7 cellular contexts compared by ENCODE assay signal in the genomic region with DNA sequence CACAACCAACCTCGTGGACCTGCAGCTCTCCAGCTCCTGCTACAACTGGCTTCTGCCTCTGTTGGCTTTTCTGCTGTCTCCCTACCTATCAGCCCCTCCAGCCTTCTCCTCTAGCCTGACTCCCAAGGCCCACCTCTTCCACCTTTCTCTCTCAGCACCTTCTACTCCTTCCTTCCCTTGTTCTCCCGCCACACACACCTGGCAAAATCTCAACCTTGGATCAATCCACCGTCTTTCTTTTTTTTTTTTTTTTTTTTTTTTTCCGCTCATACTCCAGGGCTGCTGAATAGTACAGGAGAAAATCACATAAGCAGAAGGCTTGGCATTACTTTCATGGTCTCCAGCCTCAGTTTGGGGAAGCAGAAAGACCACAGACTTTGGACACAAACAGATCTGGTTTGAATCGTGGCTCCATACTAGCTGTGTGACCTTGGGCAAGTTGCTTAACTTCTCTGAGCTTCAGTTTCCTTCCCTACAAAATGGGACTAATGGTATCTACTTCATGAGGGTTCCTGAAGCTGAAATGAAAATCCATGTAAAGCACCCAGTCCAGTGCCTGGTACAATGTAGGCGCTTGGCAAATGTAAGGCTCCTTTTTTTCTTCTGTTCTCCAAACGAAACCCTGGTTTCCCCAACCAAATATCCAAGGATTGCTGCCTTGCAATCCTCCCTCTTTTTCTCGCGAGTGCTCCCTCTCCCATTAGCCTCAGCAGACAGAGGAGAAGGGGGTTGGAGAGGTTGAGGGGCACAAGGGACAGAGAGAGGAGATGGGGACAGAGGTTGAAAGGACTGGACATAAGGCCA. TPM values are rescaled to one million over a fixed set of nuclear protein-coding genes. Genes with fewer than 3 reads are reported as not detected.
A peak's percentile ranks its signal among the peaks of the same experiment; 100 is the strongest.
DNase-seq lines count a peak whose midpoint lies in the region; ATAC-seq lines count a peak whose summit lies in the region.

No MANE protein-coding gene starts in this region.

- no peak overlapping the region for H3K27ac ChIP-seq in HUES64 (ENCODE audit: low read depth, low read length)

- WGBS in HUES64, result 67% methylated on average over 6 of the region's 9 CpGs

- no peak for ATAC-seq in stimulated activated memory B cell treated with anti-CD40 and anti-IgM and Interleukin-4, amounts not matched to agents 10 μg/mL and 1 μg/mL and 100 μg/mL, for 72 hours

- H3K9me3 ChIP-seq in HUES64 (ENCODE audit: insufficient read depth, low read depth, low read length) (no peaks in the 10 kb centered on the region), adipocyte (ENCODE audit: control insufficient read depth, low read length) (no peaks in the 10 kb centered on the region)

- peak overlapping the region; percentile 79 for H3K4me3 ChIP-seq in HUES64 (ENCODE audit: low read length)
- peak overlapping the region; percentile 80 for H3K4me3 ChIP-seq in adipocyte (ENCODE audit: low read length)

- no peaks in the 10 kb centered on the region for H3K36me3 Mint-ChIP-seq in stimulated activated memory B cell treated with anti-CD40 and anti-IgM and Interleukin-4, amounts not matched to agents 10 μg/mL and 1 μg/mL and 100 μg/mL, for 72 hours

- peaks cover 59% of the 10 kb centered on the region for H3K27me3 Mint-ChIP-seq in stimulated activated memory B cell treated with anti-CD40 and anti-IgM and Interleukin-4, amounts not matched to agents 10 μg/mL and 1 μg/mL and 100 μg/mL, for 72 hours

- H3K9me3 Mint-ChIP-seq in stimulated activated memory B cell treated with anti-CD40 and anti-IgM and Interleukin-4, amounts not matched to agents 10 μg/mL and 1 μg/mL and 100 μg/mL, for 72 hours, result peaks cover 3% of the 10 kb centered on the region

- peaks cover 14% of the 10 kb centered on the region; the same call in 1 of the 2 replicates for H3K4me1 ChIP-seq in HUES64 (ENCODE audit: insufficient read depth, low read length)
- H3K4me1 ChIP-seq in adipocyte (ENCODE audit: control insufficient read depth, insufficient read depth, low read length), result peaks cover 29% of the 10 kb centered on the region

- H3K4me1 Mint-ChIP-seq in stimulated activated memory B cell treated with anti-CD40 and anti-IgM and Interleukin-4, amounts not matched to agents 10 μg/mL and 1 μg/mL and 100 μg/mL, for 72 hours, result peaks cover 5% of the 10 kb centered on the region

- H3K4me3 Mint-ChIP-seq in stimulated activated memory B cell treated with anti-CD40 and anti-IgM and Interleukin-4, amounts not matched to agents 10 μg/mL and 1 μg/mL and 100 μg/mL, for 72 hours, result peak overlapping the region; percentile 73

- H3K9ac ChIP-seq in HUES64 (ENCODE audit: low read depth, low read length), result peak overlapping the region; percentile 76
- H3K9ac ChIP-seq in adipocyte (ENCODE audit: low read length), result peak overlapping the region; percentile 87

- H3K27me3 ChIP-seq in HUES64 (ENCODE audit: insufficient read depth, low read length) (no peaks in the 10 kb centered on the region), adipocyte (replicated peaks; ENCODE audit: control insufficient read depth, insufficient read depth, low read length) (peaks cover 4% of the 10 kb centered on the region)

- H3K27ac Mint-ChIP-seq in stimulated activated memory B cell treated with anti-CD40 and anti-IgM and Interleukin-4, amounts not matched to agents 10 μg/mL and 1 μg/mL and 100 μg/mL, for 72 hours, result no peak overlapping the region

- H3K36me3 ChIP-seq in HUES64 (ENCODE audit: insufficient read depth, low read length) (no peaks in the 10 kb centered on the region; the same call in 1 of the 2 replicates), adipocyte (ENCODE audit: control insufficient read depth, insufficient read depth, low read length, severe bottlenecking) (no peaks in the 10 kb centered on the region)

- DNase-seq in adipocyte (ENCODE audit: low read depth) (no peak), iris pigment epithelial cell (ENCODE audit: low read depth) (peak; percentile 22), NCI-H2081 treated with DMSO at 0.1 percent for 48 hours (lab: John Stamatoyannopoulos, UW) (no peak), activated gamma-delta T cell treated with Interleukin-2 at 50 U/mL for 16 hours (no peak), NCI-H2196 treated with DMSO at 0.1 percent for 48 hours (lab: John Stamatoyannopoulos, UW; ENCODE audit: unreplicated experiment) (no peak)

RNA-seq across cellular contexts. Expression of gene FGD1, which starts 1.7 kb away (rescaled TPM):
- 14.4 TPM for polyA plus RNA-seq in HUES64 (2013, experiment 1 of 2)
- 16.8 TPM for polyA plus RNA-seq in HUES64 (2013, experiment 2 of 2)

RNA-seq across cellular contexts. Expression of gene GNL3L, which starts 35.7 kb away (rescaled TPM):
- polyA plus RNA-seq in HUES64 (2013, experiment 1 of 2), result 26.2 TPM
- 22.1 TPM for polyA plus RNA-seq in HUES64 (2013, experiment 2 of 2)

RNA-seq across cellular contexts. Expression of gene TSR2, which starts 54.2 kb away (rescaled TPM):
- polyA plus RNA-seq in HUES64 (2013, experiment 1 of 2), result 30.3 TPM
- 26.9 TPM for polyA plus RNA-seq in HUES64 (2013, experiment 2 of 2)
